1 cellular context compared by ENCODE assay signal in genomic region chr17:71777048-71777638, GRCh38.
TF ChIP-seq lines count a peak whose summit lies in the region.

No MANE protein-coding gene starts in this region.

TF ChIP-seq in GM12878, 131 proteins besides CTCF, POLR2A, EP300 and RAD21 (continues in another document):
- no peak for TF ChIP-seq PBX3 (IDR thresholded peaks at IDR 0.05; ENCODE audit: insufficient replicate concordance, low read depth, low read length)
- no peak for TF ChIP-seq MAX (IDR thresholded peaks at IDR 0.05; ENCODE audit: low read depth, low read length)
- TF ChIP-seq ZNF207 (IDR thresholded peaks at IDR 0.05; ENCODE audit: borderline replicate concordance): no peak
- peak; percentile 42 to 50; a peak in 2 of 4 replicates for TF ChIP-seq IKZF2 (IDR thresholded peaks at IDR 0.05)
- TF ChIP-seq NR2C1 (IDR thresholded peaks at IDR 0.05): no peak
- TF ChIP-seq BACH1 (IDR thresholded peaks at IDR 0.05; ENCODE audit: borderline replicate concordance): no peak
- no peak for TF ChIP-seq BHLHE40 (IDR thresholded peaks at IDR 0.05; ENCODE audit: borderline replicate concordance in 1 of 2, low read depth in 2 of 2, low read length in 1 of 2)
- TF ChIP-seq ZNF24 (IDR thresholded peaks at IDR 0.05): no peak
- TF ChIP-seq POLR2AphosphoS2 (IDR thresholded peaks at IDR 0.05; ENCODE audit: low read depth, low read length): no peak
- no peak for TF ChIP-seq ZBTB40 (IDR thresholded peaks at IDR 0.05; ENCODE audit: borderline replicate concordance)
- TF ChIP-seq NKRF (conservative IDR thresholded peaks at IDR 0.05): no peak
- no peak for TF ChIP-seq ZNF622 (IDR thresholded peaks at IDR 0.05)
- no peak for TF ChIP-seq BCL3 (IDR thresholded peaks at IDR 0.05; ENCODE audit: borderline replicate concordance, insufficient read depth, low read depth, low read length, poor library complexity, severe bottlenecking)
- no peak for TF ChIP-seq DPF2 (IDR thresholded peaks at IDR 0.05)
- TF ChIP-seq CHD2 (IDR thresholded peaks at IDR 0.05; ENCODE audit: borderline replicate concordance, low read depth, low read length): no peak
- no peak for TF ChIP-seq TAF1 (IDR thresholded peaks at IDR 0.05; ENCODE audit: borderline replicate concordance, low read depth, low read length)
- TF ChIP-seq ELK1 (IDR thresholded peaks at IDR 0.05; ENCODE audit: low read depth, low read length): no peak
- TF ChIP-seq STAT3 (IDR thresholded peaks at IDR 0.05; ENCODE audit: low read depth, low read length): no peak
- TF ChIP-seq EED (IDR thresholded peaks at IDR 0.05; ENCODE audit: low read depth): 0 out of 2 replicates have a peak, but pooled peaks have one; percentile 42
- peak; percentile 72; the same call in 1 of the 2 replicates for TF ChIP-seq SPI1 (IDR thresholded peaks at IDR 0.05; ENCODE audit: borderline replicate concordance, insufficient read depth, low read depth, low read length)
- TF ChIP-seq KDM1A (IDR thresholded peaks at IDR 0.05; ENCODE audit: borderline replicate concordance): no peak
- TF ChIP-seq ATF7 (IDR thresholded peaks at IDR 0.05; ENCODE audit: low read depth): no peak
- no peak for TF ChIP-seq TCF7 (IDR thresholded peaks at IDR 0.05; ENCODE audit: borderline replicate concordance)
- no peak for TF ChIP-seq BRCA1 (IDR thresholded peaks at IDR 0.05; ENCODE audit: low read depth, low read length)
- TF ChIP-seq BMI1 (IDR thresholded peaks at IDR 0.05; ENCODE audit: borderline replicate concordance): no peak
- no peak for TF ChIP-seq CHD4 (IDR thresholded peaks at IDR 0.05)
- TF ChIP-seq GATAD2B (conservative IDR thresholded peaks at IDR 0.05; ENCODE audit: low read depth): no peak
- no peak for TF ChIP-seq MXI1 (IDR thresholded peaks at IDR 0.05; ENCODE audit: low read depth, low read length)
- TF ChIP-seq HDAC2 (IDR thresholded peaks at IDR 0.05): no peak
- no peak for TF ChIP-seq CREM (IDR thresholded peaks at IDR 0.05; ENCODE audit: low read depth)
- TF ChIP-seq SMARCA5 (IDR thresholded peaks at IDR 0.05): no peak
- no peak for TF ChIP-seq MEF2B (IDR thresholded peaks at IDR 0.05; ENCODE audit: partially characterized antibody, poor library complexity, severe bottlenecking)
- no peak for TF ChIP-seq PKNOX1 (IDR thresholded peaks at IDR 0.05)
- no peak for TF ChIP-seq HDAC6 (IDR thresholded peaks at IDR 0.05; ENCODE audit: unreplicated experiment)
- no peak for TF ChIP-seq ZSCAN29 (IDR thresholded peaks at IDR 0.05)
- TF ChIP-seq KLF5 (IDR thresholded peaks at IDR 0.05; ENCODE audit: partially characterized antibody): no peak
- TF ChIP-seq TCF3 (IDR thresholded peaks at IDR 0.05; ENCODE audit: borderline replicate concordance, insufficient read depth, low read depth, low read length): no peak
- TF ChIP-seq CBFB (IDR thresholded peaks at IDR 0.05; ENCODE audit: low read depth): no peak
- no peak for TF ChIP-seq EGR1 (IDR thresholded peaks at IDR 0.05; ENCODE audit: borderline replicate concordance in 1 of 2, low read depth in 2 of 2, low read length in 2 of 2)
- no peak for TF ChIP-seq IRF3 (IDR thresholded peaks at IDR 0.05)
- 0 out of 4 replicates have a peak, but pooled peaks of 1 of the 2 experiments have one; percentile 13 for TF ChIP-seq ETV6 (conservative IDR thresholded peaks at IDR 0.05 in 1 of 2, IDR thresholded peaks at IDR 0.05 in 1 of 2; ENCODE audit: borderline replicate concordance in 1 of 2, low read depth in 1 of 2)
- TF ChIP-seq RELB (IDR thresholded peaks at IDR 0.05; ENCODE audit: low read depth): no peak
- no peak for TF ChIP-seq SUZ12 (IDR thresholded peaks at IDR 0.05; ENCODE audit: unreplicated experiment)
- TF ChIP-seq BCL11A (IDR thresholded peaks at IDR 0.05; ENCODE audit: low read depth, low read length): 0 out of 2 replicates have a peak, but pooled peaks have one; percentile 45
- TF ChIP-seq SMAD5 (IDR thresholded peaks at IDR 0.05; ENCODE audit: low read depth): no peak
- no peak for TF ChIP-seq NBN (IDR thresholded peaks at IDR 0.05)
- no peak for TF ChIP-seq CBX5 (IDR thresholded peaks at IDR 0.05; ENCODE audit: low read depth)
- no peak for TF ChIP-seq CREB1 (IDR thresholded peaks at IDR 0.05; ENCODE audit: low read depth)
- no peak for TF ChIP-seq MLLT1 (IDR thresholded peaks at IDR 0.05)
- TF ChIP-seq FOS (IDR thresholded peaks at IDR 0.05; ENCODE audit: borderline replicate concordance, extremely low read depth, insufficient read length): no peak
- TF ChIP-seq SKIL (IDR thresholded peaks at IDR 0.05; ENCODE audit: low read depth, poor library complexity, severe bottlenecking): no peak
- no peak for TF ChIP-seq RFX5 (IDR thresholded peaks at IDR 0.05; ENCODE audit: low read depth, low read length)
